ENCODE assay signal across 8 cellular contexts in the genomic region with DNA sequence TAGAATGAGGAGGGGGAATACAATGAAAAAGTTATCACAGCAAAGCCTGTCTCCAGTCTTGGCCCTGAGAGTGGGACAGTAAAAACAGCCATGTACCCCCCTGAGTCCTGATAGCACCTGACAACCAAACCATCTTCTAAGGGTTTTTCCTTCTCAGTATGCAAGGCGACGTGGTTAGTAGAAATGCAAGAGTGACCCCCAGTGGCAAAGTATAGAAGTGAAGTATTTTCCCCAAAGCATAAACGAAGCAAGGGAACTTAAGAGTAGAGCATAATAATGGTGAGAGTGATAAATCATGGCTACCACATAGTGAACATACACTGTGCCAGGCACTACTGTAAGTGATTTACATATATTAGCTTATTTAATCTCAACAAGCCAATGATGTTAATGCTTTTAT. TPM values are rescaled to one million over a fixed set of nuclear protein-coding genes. Genes with fewer than 3 reads are reported as not detected.
DNase-seq lines count a peak whose midpoint lies in the region; ATAC-seq, FAIRE-seq and TF ChIP-seq lines count a peak whose summit lies in the region.

No MANE protein-coding gene starts in this region.

- FAIRE-seq in H54 (lab: Jason Lieb, UNC), result no peak

- intact Hi-C loops in uterus (cut with DNase I; ENCODE audit: low total_unique reads), result no loop called here

- TF ChIP-seq CTCF in upper lobe of left lung (IDR thresholded peaks at IDR 0.05), result peak in 4 of 6 experiments; percentile 23 to 45 (median 39)
- TF ChIP-seq CTCF in uterus (IDR thresholded peaks at IDR 0.05), result peak in 1 of 4 experiments; percentile 21

- no peaks in the 10 kb centered on the region for H3K4me1 ChIP-seq in upper lobe of left lung
- H3K4me1 ChIP-seq in uterus, result no peaks in the 10 kb centered on the region

- ATAC-seq in GM18907 (IDR thresholded peaks at IDR 0.05; ENCODE audit: unreplicated experiment), result peak; percentile 90
- ATAC-seq in upper lobe of left lung (ENCODE audit: low FRiP score in 2 of 2), result no peak

- TF ChIP-seq POLR2A in upper lobe of left lung (IDR thresholded peaks at IDR 0.05) (no peak), H54 (IDR thresholded peaks at IDR 0.05; ENCODE audit: low read depth, low read length) (no peak), uterus (IDR thresholded peaks at IDR 0.05) (no peak)

- in situ Hi-C loops in Caki2 (cut with HindIII; ENCODE audit: low pct_unique_long_range_greater_than_20kb, low sequenced_read_pairs), result no loop called here
- in situ Hi-C loops in SK-MEL-5 (cut with HindIII; ENCODE audit: low pct_unique_long_range_greater_than_20kb, low sequenced_read_pairs), result no loop called here

- H3K9me3 ChIP-seq in upper lobe of left lung, result no peaks in the 10 kb centered on the region
- no peaks in the 10 kb centered on the region for H3K9me3 ChIP-seq in uterus

- DNase-seq in Caki2 (ENCODE audit: low read depth), result peak; percentile 35
- peak; percentile 10 for DNase-seq in HK-2 (ENCODE audit: unreplicated experiment)
- peak; percentile 67 for DNase-seq in SK-MEL-5 (ENCODE audit: low read depth, low spot score)
- DNase-seq in glomerular visceral epithelial cell (ENCODE audit: extremely low spot score), result peak; percentile 53
- no peak for DNase-seq in upper lobe of left lung
- DNase-seq in H54 (ENCODE audit: insufficient read length, low spot score), result no peak
- no peak for DNase-seq in uterus

- H3K36me3 ChIP-seq in upper lobe of left lung (no peaks in the 10 kb centered on the region), uterus (no peaks in the 10 kb centered on the region)

- 0 to 5% methylated on average over 3 of the region's 3 CpGs for WGBS in upper lobe of left lung, 2 donors

- H3K27me3 ChIP-seq in upper lobe of left lung, result peaks cover 0 to 2% (median 0%) of the 10 kb centered on the region in 4 donors
- no peaks in the 10 kb centered on the region for H3K27me3 ChIP-seq in uterus

- H3K27ac ChIP-seq in upper lobe of left lung, result no peak overlapping the region
- no peak overlapping the region for H3K27ac ChIP-seq in uterus

- H3K4me3 ChIP-seq in upper lobe of left lung (no peak overlapping the region), uterus (no peak overlapping the region)

- TF ChIP-seq EP300 in upper lobe of left lung (IDR thresholded peaks at IDR 0.05), result no peak

RNA-seq across cellular contexts. Expression of gene FAM47C, which starts 52.8 kb away (rescaled TPM):
- not detected in 2 replicates for total RNA-seq in Caki2 (2014; rRNA removed; shearing (Covaris generic); ENCODE audit: low replicate concordance)
- not detected in 2 replicates for total RNA-seq in SK-MEL-5 (2014; rRNA removed; shearing (Covaris generic))
- polyA plus RNA-seq in SK-MEL-5 (2015; cell fraction: cytosol; rRNA removed), result not detected in 2 replicates
- 0.05 TPM in 1 of 2 replicates, not detected in the other for polyA plus RNA-seq in SK-MEL-5 (2015; cell fraction: nucleus; rRNA removed)
- total RNA-seq in upper lobe of left lung (not detected), uterus (not detected)

Comparison
In these comparisons a context has a peak if more than half of its experiments do, and no peak if none do; other contexts are left out.
1. DNase-seq: peak in Caki2 (single experiment), HK-2 (single experiment), SK-MEL-5 (single experiment) and glomerular visceral epithelial cell (single experiment); none in upper lobe of left lung (0 of 2), H54 (single experiment) and uterus (0 of 2).